21 cellular contexts compared by ENCODE assay signal in genomic region chr7:137304624-137305235, GRCh38. TPM values are rescaled to one million over a fixed set of nuclear protein-coding genes. Genes with fewer than 3 reads are reported as not detected.
DNase-seq lines count a peak whose midpoint lies in the region; ATAC-seq and TF ChIP-seq lines count a peak whose summit lies in the region.
"Had no signal": no experiment of that assay in that cellular context is flagged by ENCODE, and none has a peak within 500 bp of the region (broad histone marks: within the 10 kb centered on the region; RNA-seq: fewer than 3 reads in every experiment).

No MANE protein-coding gene starts in this region.

- TF ChIP-seq CTCF in chondrocyte (IDR thresholded peaks at IDR 0.05) (peak; percentile 26), type B pancreatic cell (conservative IDR thresholded peaks at IDR 0.05) (peak; percentile 58)

- peak overlapping the region; percentile 6 for H3K27ac ChIP-seq in mesodermal cell (ENCODE audit: low read depth, low read length, severe bottlenecking)
- H3K27ac ChIP-seq: left lung, spleen, tibial artery had no signal

- H3K27ac Mint-ChIP-seq in chondrocyte (ENCODE audit: unreplicated experiment) (no peak overlapping the region), type B pancreatic cell (no peak overlapping the region)
- H3K27ac Mint-ChIP-seq: activated naive CD4-positive, alpha-beta T cell treated with anti-CD3 and anti-CD28 coated beads for 36 hours; activated T-cell treated with anti-CD3 and anti-CD28 coated beads, Interleukin-2, amount 50 U/mL, for 72 hours; HFFc6 had no signal

- H3K4me1 ChIP-seq in mesodermal cell (ENCODE audit: control insufficient read depth, insufficient read depth, low read length, poor library complexity, severe bottlenecking) = no peaks in the 10 kb centered on the region
- H3K4me1 ChIP-seq: left lung, spleen had no signal

- H3K9me3 Mint-ChIP-seq in chondrocyte (ENCODE audit: low read depth) (peaks cover under 1% of the 10 kb centered on the region), type B pancreatic cell (peaks cover 5% of the 10 kb centered on the region)
- H3K9me3 Mint-ChIP-seq: activated naive CD4-positive, alpha-beta T cell treated with anti-CD3 and anti-CD28 coated beads for 36 hours; HFFc6 had no signal

- H3K36me3 ChIP-seq in mesodermal cell (ENCODE audit: control insufficient read depth, insufficient read depth, low read length) = no peaks in the 10 kb centered on the region
- H3K36me3 ChIP-seq: left lung, spleen, tibial artery had no signal

- H3K4me1 Mint-ChIP-seq in chondrocyte (ENCODE audit: low read depth) (peaks cover 28% of the 10 kb centered on the region), type B pancreatic cell (ENCODE audit: unreplicated experiment) (peaks cover 62% of the 10 kb centered on the region)

- DNase-seq in RPMI7951 (ENCODE audit: low read depth) (peak; percentile 60), chondrocyte (ENCODE audit: low spot score) (no peak), type B pancreatic cell (ENCODE audit: extremely low spot score, unreplicated experiment) (no peak), GM19238 (ENCODE audit: insufficient read length, low spot score) (no peak)
- no peak for DNase-seq in stimulated activated CD4-positive, alpha-beta T cell treated with anti-CD3 and anti-CD28 coated beads, Interleukin-2, amount 100 ng/mL, for 48 hours
- DNase-seq: activated naive CD4-positive, alpha-beta T cell treated with anti-CD3 and anti-CD28 coated beads for 36 hours; activated T-cell treated with anti-CD3 and anti-CD28 coated beads, Interleukin-2, amount 50 U/mL, for 72 hours; DMS79; HFFc6; Karpas-422; left lung; mucosa of descending colon; NCI-H187 treated with DMSO at 0.1 percent for 48 hours; NCI-H748 treated with DMSO at 0.1 percent for 48 hours; SHP77 treated with DMSO at 0.1 percent for 48 hours; spleen; stimulated activated CD4-positive, alpha-beta T cell treated with anti-CD3 and anti-CD28 coated beads, Interleukin-4, amount 100 ng/mL, for 4 hours; stimulated activated naive CD8-positive, alpha-beta T cell treated with anti-CD3 and anti-CD28 coated beads, Interleukin-15, Interleukin-2, amounts not matched to agents 100 U/mL and 50 U/mL, for 24 hours; tibial artery had no signal

- H3K27me3 Mint-ChIP-seq in chondrocyte (ENCODE audit: low read depth) = no peaks in the 10 kb centered on the region
- no peaks in the 10 kb centered on the region for H3K27me3 Mint-ChIP-seq in type B pancreatic cell

- WGBS in mesodermal cell (ENCODE audit: insufficient coverage in 2 of 2), 2 experiments = 87 to 92% methylated on average over 6 to 8 of the region's 9 CpGs

- no peak for ATAC-seq in GM21723 (IDR thresholded peaks at IDR 0.05; ENCODE audit: unreplicated experiment)
- ATAC-seq: activated T-cell treated with anti-CD3 and anti-CD28 coated beads, Interleukin-2, amount 50 U/mL, for 72 hours; left lung; mucosa of descending colon; stimulated activated naive CD8-positive, alpha-beta T cell treated with anti-CD3 and anti-CD28 coated beads, Interleukin-15, Interleukin-2, amounts not matched to agents 100 U/mL and 50 U/mL, for 24 hours had no signal

- no peak overlapping the region for H3K4me3 Mint-ChIP-seq in chondrocyte (ENCODE audit: unreplicated experiment)
- no peak overlapping the region for H3K4me3 Mint-ChIP-seq in type B pancreatic cell
- H3K4me3 Mint-ChIP-seq: activated naive CD4-positive, alpha-beta T cell treated with anti-CD3 and anti-CD28 coated beads for 36 hours; activated T-cell treated with anti-CD3 and anti-CD28 coated beads, Interleukin-2, amount 50 U/mL, for 72 hours; HFFc6 had no signal

- no peak overlapping the region for H3K4me3 ChIP-seq in mesodermal cell (ENCODE audit: extremely low read depth, insufficient read depth, low read length, poor library complexity, severe bottlenecking)
- H3K4me3 ChIP-seq: left lung, mucosa of descending colon, spleen, tibial artery had no signal

- H3K9me3 ChIP-seq in mesodermal cell (ENCODE audit: control insufficient read depth, low read length) = no peaks in the 10 kb centered on the region
- H3K9me3 ChIP-seq: left lung, mucosa of descending colon, spleen, tibial artery had no signal

- no peaks in the 10 kb centered on the region for H3K36me3 Mint-ChIP-seq in chondrocyte (ENCODE audit: low read depth)
- peaks cover 15% of the 10 kb centered on the region for H3K36me3 Mint-ChIP-seq in type B pancreatic cell

RNA-seq across cellular contexts. Expression of gene PTN, which starts 38.8 kb away (rescaled TPM):
- total RNA-seq in RPMI7951 (2014; rRNA removed; shearing (Covaris generic)) = 26.4 and 40.4 TPM in 2 replicates
- total RNA-seq in chondrocyte (2.3 to 3.6 TPM (median 3.2 TPM) in 3 replicates), type B pancreatic cell (ENCODE audit: low replicate concordance) (16.2 and 271 TPM in 2 replicates)
- polyA plus RNA-seq in mesodermal cell (2013, experiment 1 of 2) = 52.7 TPM
- 49.8 TPM for polyA plus RNA-seq in mesodermal cell (2013, experiment 2 of 2)
- total RNA-seq: activated naive CD4-positive, alpha-beta T cell treated with anti-CD3 and anti-CD28 coated beads for 36 hours; activated T-cell treated with anti-CD3 and anti-CD28 coated beads, Interleukin-2, amount 50 U/mL, for 72 hours had no signal
